In the genomic region with DNA sequence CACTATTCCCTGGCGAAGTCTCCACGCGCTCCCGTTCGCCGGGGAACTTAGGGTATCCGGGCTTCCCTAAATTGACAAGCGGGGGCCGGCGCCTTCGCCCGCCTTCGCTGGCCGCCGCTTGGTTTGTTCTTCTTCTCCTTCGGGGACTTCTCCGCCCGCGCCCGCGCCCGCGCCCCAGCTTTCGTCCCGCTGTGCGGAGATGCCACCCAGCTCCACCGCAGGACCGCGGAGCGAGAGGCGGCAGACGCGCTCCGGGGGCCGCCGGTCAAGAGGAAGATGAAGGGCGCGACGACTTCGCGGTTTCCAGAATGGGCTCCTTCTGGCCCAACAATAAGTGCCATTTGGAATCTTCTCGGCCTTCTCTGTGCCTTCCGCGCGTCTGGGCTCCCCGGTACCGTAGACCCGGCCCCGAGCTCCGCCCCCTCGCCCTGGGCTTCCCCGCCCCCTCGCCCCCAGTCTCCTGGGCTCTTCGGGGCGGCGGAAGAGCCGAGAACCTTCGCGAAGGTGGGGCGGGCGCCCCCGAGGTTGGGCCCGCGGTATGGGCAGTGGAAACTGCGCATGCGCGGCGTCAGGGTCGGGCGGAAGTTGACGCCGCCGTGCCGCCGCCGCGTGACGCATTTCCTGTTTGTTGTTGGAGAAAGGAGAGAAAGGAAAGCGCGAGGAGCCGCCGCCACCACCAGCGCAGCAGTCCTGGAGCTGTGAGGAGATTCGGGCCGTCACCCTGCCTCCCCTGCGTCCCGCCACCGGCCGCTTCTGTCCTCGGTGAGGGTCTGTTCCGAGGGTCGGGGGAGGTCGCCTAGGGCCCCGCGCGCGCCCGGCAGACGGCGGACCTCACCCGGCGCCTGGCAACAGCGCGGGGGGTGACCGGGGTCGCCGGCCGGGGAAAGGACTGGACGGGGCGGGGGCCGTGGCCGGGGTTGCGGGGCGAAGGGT, we compare ENCODE assay signal across 8 cellular contexts. TPM values are rescaled to one million over a fixed set of nuclear protein-coding genes. Genes with fewer than 3 reads are reported as not detected.
DNase-seq lines count a peak whose midpoint lies in the region; TF ChIP-seq lines count a peak whose summit lies in the region.

DNAJB6 (plus strand) TSS at position 622 of the 933 bp plus-strand sequence. CDS start 21,569 bp downstream, outside the sequence.

- no peak within 1 kb of the TSS for H2BK12ac ChIP-seq in H9 (ENCODE audit: insufficient read length, low read depth, low read length)

- H2BK20ac ChIP-seq in H9 (ENCODE audit: low read depth, low read length, poor library complexity, severe bottlenecking) = no peak within 1 kb of the TSS

- H2AK5ac ChIP-seq in H9 (ENCODE audit: insufficient read length, low read length) = no peak within 1 kb of the TSS

- peaks cover 11% of the 10 kb centered on the region for H3K23me2 ChIP-seq in H9 (ENCODE audit: insufficient read length, low read depth, low read length, poor library complexity, severe bottlenecking)

- no peak within 1 kb of the TSS for H4K91ac ChIP-seq in H9 (ENCODE audit: insufficient read length, low read depth, low read length)

- H3K27ac ChIP-seq in H9 (ENCODE audit: insufficient read length, low read depth, low read length) = no peak within 1 kb of the TSS

- peak within 1 kb of the TSS; percentile 68 for H3K14ac ChIP-seq in H9 (ENCODE audit: insufficient read depth, low read length)

- no peak within 1 kb of the TSS for H3K4ac ChIP-seq in H9 (ENCODE audit: low read depth, low read length)

- H2BK120ac ChIP-seq in H9 (ENCODE audit: low read depth, low read length, poor library complexity, severe bottlenecking) = no peak within 1 kb of the TSS

- H4K20me1 ChIP-seq in H9 (ENCODE audit: control insufficient read depth, insufficient read depth, insufficient read length) = no peaks in the 10 kb centered on the region

- peak; percentile 93 for DNase-seq in H9
- peak; percentile 85 for DNase-seq in MG63
- peak; percentile 64 to 83 for DNase-seq in SHP77 (lab: John Stamatoyannopoulos, UW)
- peak; percentile 94 for DNase-seq in activated gamma-delta T cell (lab: John Stamatoyannopoulos, UW)
- peak; percentile 85 for DNase-seq in fibroblast of the conjunctiva (ENCODE audit: low read depth)
- peak; percentile 96 for DNase-seq in nephron progenitor cell

- H3K4me1 Mint-ChIP-seq in H9 (peaks cover 31 to 47% of the 10 kb centered on the region in 2 experiments), nephron progenitor cell (peaks cover 33% of the 10 kb centered on the region)
- peaks cover 51% of the 10 kb centered on the region for H3K4me1 Mint-ChIP-seq in stimulated activated naive CD8-positive, alpha-beta T cell treated with anti-CD3 and anti-CD28 coated beads, Interleukin-15, Interleukin-2, amounts not matched to agents 100 ng/mL and 50 ng/mL, for 24 hours (ENCODE audit: low read depth)

- no peak for TF ChIP-seq CTCF in H9 (conservative IDR thresholded peaks at IDR 0.05)
- TF ChIP-seq CTCF in nephron progenitor cell (IDR thresholded peaks at IDR 0.05) = no peak

- no peak within 1 kb of the TSS for H4K5ac ChIP-seq in H9 (ENCODE audit: insufficient read length, low read depth, low read length)

- no CpG with 5 or more reads among the region's 114 CpGs for WGBS in H9 (ENCODE audit: extremely low coverage, insufficient read length, low lambda C conversion rate)

- no peak within 1 kb of the TSS for H3K56ac ChIP-seq in H9 (ENCODE audit: insufficient read length, low read depth, low read length)

- H3K9me3 Mint-ChIP-seq in H9 (no peaks in the 10 kb centered on the region), nephron progenitor cell (peaks cover 15% of the 10 kb centered on the region)
- H3K9me3 Mint-ChIP-seq in stimulated activated naive CD8-positive, alpha-beta T cell treated with anti-CD3 and anti-CD28 coated beads, Interleukin-15, Interleukin-2, amounts not matched to agents 100 ng/mL and 50 ng/mL, for 24 hours = no peaks in the 10 kb centered on the region

- H4K8ac ChIP-seq in H9 (replicated peaks; ENCODE audit: insufficient read length, low read depth, low read length) = no peak within 1 kb of the TSS

- H3K36me3 Mint-ChIP-seq in H9 (ENCODE audit: insufficient read depth in 1 of 3, low read depth in 3 of 3) = peaks cover 15 to 25% (median 15%) of the 10 kb centered on the region in 3 experiments
- peaks cover 17% of the 10 kb centered on the region for H3K36me3 Mint-ChIP-seq in nephron progenitor cell (ENCODE audit: low read depth)
- H3K36me3 Mint-ChIP-seq in stimulated activated naive CD8-positive, alpha-beta T cell treated with anti-CD3 and anti-CD28 coated beads, Interleukin-15, Interleukin-2, amounts not matched to agents 100 ng/mL and 50 ng/mL, for 24 hours (ENCODE audit: low read depth) = peaks cover 23% of the 10 kb centered on the region

- H3K4me3 Mint-ChIP-seq in H9 (peak within 1 kb of the TSS; percentile 77 to 97), nephron progenitor cell (peak within 1 kb of the TSS; percentile 93)
- H3K4me3 Mint-ChIP-seq in stimulated activated naive CD8-positive, alpha-beta T cell treated with anti-CD3 and anti-CD28 coated beads, Interleukin-15, Interleukin-2, amounts not matched to agents 100 ng/mL and 50 ng/mL, for 24 hours = peak within 1 kb of the TSS; percentile 89

- H3K79me1 ChIP-seq in H9 (ENCODE audit: insufficient read depth, low read depth, low read length, poor library complexity, severe bottlenecking) = no peaks in the 10 kb centered on the region

- H3T11ph ChIP-seq in H9 (ENCODE audit: low read length) = no peak within 1 kb of the TSS

- H3K9me3 ChIP-seq in ES-I3 (ENCODE audit: control insufficient read depth, insufficient read depth, low read length) = no peaks in the 10 kb centered on the region
- H3K9me3 ChIP-seq in H9 (ENCODE audit: control insufficient read depth, low read depth, low read length) = no peaks in the 10 kb centered on the region
- no peaks in the 10 kb centered on the region for H3K9me3 ChIP-seq in MG63

- H3K27ac Mint-ChIP-seq in H9 (peak within 1 kb of the TSS; percentile 95 to 99 (median 98)), nephron progenitor cell (peak within 1 kb of the TSS; percentile 100)
- peak within 1 kb of the TSS; percentile 96 for H3K27ac Mint-ChIP-seq in stimulated activated naive CD8-positive, alpha-beta T cell treated with anti-CD3 and anti-CD28 coated beads, Interleukin-15, Interleukin-2, amounts not matched to agents 100 ng/mL and 50 ng/mL, for 24 hours

- H2AFZ ChIP-seq in H9 (ENCODE audit: low read length) = no peak within 1 kb of the TSS

- H3K27me3 Mint-ChIP-seq in H9 (ENCODE audit: low read depth) = no peaks in the 10 kb centered on the region; the same call in none of the 2 replicates
- peaks cover 33% of the 10 kb centered on the region for H3K27me3 Mint-ChIP-seq in nephron progenitor cell (ENCODE audit: low read depth, poor library complexity)
- no peaks in the 10 kb centered on the region for H3K27me3 Mint-ChIP-seq in stimulated activated naive CD8-positive, alpha-beta T cell treated with anti-CD3 and anti-CD28 coated beads, Interleukin-15, Interleukin-2, amounts not matched to agents 100 ng/mL and 50 ng/mL, for 24 hours

- peak within 1 kb of the TSS; percentile 90 for H3K18ac ChIP-seq in H9 (ENCODE audit: insufficient read length, low read depth, low read length)

- peak within 1 kb of the TSS; percentile 59 for H3K4me2 ChIP-seq in H9 (ENCODE audit: insufficient read depth, insufficient read length, low read length)

- H3K4me1 ChIP-seq in ES-I3 (ENCODE audit: insufficient read depth, low read length) (peaks cover 13% of the 10 kb centered on the region), H9 (ENCODE audit: insufficient read depth, low read length) (no peaks in the 10 kb centered on the region; the same call in 1 of the 2 replicates)

- peak within 1 kb of the TSS; percentile 76 for H3K4me3 ChIP-seq in MG63

- H3K36me3 ChIP-seq in ES-I3 (ENCODE audit: insufficient read depth, low read length) = peaks cover 8% of the 10 kb centered on the region; the same call in 1 of the 2 replicates
- peaks cover 8% of the 10 kb centered on the region for H3K36me3 ChIP-seq in MG63

- H3K27me3 ChIP-seq in H9 (ENCODE audit: insufficient read depth, low read length) (no peaks in the 10 kb centered on the region), MG63 (no peaks in the 10 kb centered on the region)

- no peak within 1 kb of the TSS for H2BK5ac ChIP-seq in H9 (ENCODE audit: insufficient read length, low read length)

- H3K79me2 ChIP-seq in H9 (ENCODE audit: insufficient read depth, low read length) = peaks cover 40% of the 10 kb centered on the region

- no peak within 1 kb of the TSS for H3K23ac ChIP-seq in H9 (ENCODE audit: insufficient read length, low read depth, low read length)

- no peak within 1 kb of the TSS for H2BK15ac ChIP-seq in H9 (ENCODE audit: low read depth, low read length)

- H3K9ac ChIP-seq in ES-I3 (ENCODE audit: low read depth, low read length) = peak within 1 kb of the TSS; percentile 95
- H3K9ac ChIP-seq in H9 (ENCODE audit: extremely low read depth, insufficient read length, low read length) = peak within 1 kb of the TSS; percentile 97

RNA-seq across cellular contexts. Expression of gene DNAJB6, which starts in this region (rescaled TPM):
- total RNA-seq in H9 (2021) = 215 and 216 TPM in 2 replicates
- total RNA-seq in MG63 (2014; rRNA removed; shearing (Covaris generic); ENCODE audit: low replicate concordance) = 89.7 and 126 TPM in 2 replicates
